8 cellular contexts compared by ENCODE assay signal in the genomic region with DNA sequence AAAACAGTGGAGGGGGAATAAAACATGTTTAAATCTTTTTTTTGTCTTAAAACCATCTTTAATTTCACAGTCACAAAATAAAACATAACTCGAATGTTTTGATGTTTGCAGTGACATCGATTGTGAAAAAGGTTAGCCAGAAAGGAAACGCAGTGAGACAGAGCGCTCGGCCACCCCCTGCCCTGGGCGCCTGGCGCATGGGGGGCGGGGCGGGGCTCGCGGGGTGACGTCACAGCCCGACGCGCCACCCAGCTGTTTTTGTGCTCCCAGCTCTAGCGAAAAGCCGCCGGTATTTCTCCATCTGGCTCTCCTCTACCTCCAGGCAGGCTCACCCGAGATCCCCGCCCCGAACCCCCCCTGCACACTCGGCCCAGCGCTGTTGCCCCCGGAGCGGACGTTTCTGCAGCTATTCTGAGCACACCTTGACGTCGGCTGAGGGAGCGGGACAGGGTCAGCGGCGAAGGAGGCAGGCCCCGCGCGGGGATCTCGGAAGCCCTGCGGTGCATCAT. TPM values are rescaled to one million over a fixed set of nuclear protein-coding genes. Genes with fewer than 3 reads are reported as not detected.
DNase-seq lines count a peak whose midpoint lies in the region; ATAC-seq and TF ChIP-seq lines count a peak whose summit lies in the region.

A gene (plus strand): TSS at position 255 of the 509 bp plus-strand sequence. CDS start 253 bp downstream, at position 508.

- H4K20me1 ChIP-seq in BLaER1 treated with 17β-estradiol and CSF1 and Interleukin-3, amounts not matched to agents 10 nM and 100 nM = peaks cover 0 to 26% (median 0%) of the 10 kb centered on the region in 11 experiments; a peak in 4 of 22 replicates

- peak; percentile 66 for DNase-seq in HuH-7.5 (ENCODE audit: low spot score)
- DNase-seq in SK-MEL-5 (ENCODE audit: low read depth, low spot score) = peak; percentile 76
- no peak for DNase-seq in glomerular endothelial cell (ENCODE audit: extremely low read depth, low read depth, low spot score)
- DNase-seq in nucleus accumbens (lab: John Stamatoyannopoulos, UW) = peak in 55 of 56 donors; percentile 40 to 90 (median 79)

- peak within 1 kb of the TSS; percentile 68 to 95 (median 86) for H3K27ac ChIP-seq in BLaER1 treated with 17β-estradiol and CSF1 and Interleukin-3, amounts not matched to agents 10 nM and 100 nM

- peak within 1 kb of the TSS; percentile 97 for H3K27ac Mint-ChIP-seq in activated naive CD4-positive, alpha-beta T cell treated with anti-CD3 and anti-CD28 coated beads, Interleukin-2, amount 50 U/mL, for 24 hours

- peak; percentile 71 for ATAC-seq in GM19455 (IDR thresholded peaks at IDR 0.05; ENCODE audit: unreplicated experiment)

- H3K9me3 ChIP-seq in BLaER1 treated with 17β-estradiol and CSF1 and Interleukin-3, amounts not matched to agents 10 nM and 100 nM (replicated peaks in 1 of 11) = peaks cover 0 to 6% (median 0%) of the 10 kb centered on the region in 11 experiments; a peak in 2 of 22 replicates

- no peaks in the 10 kb centered on the region for H3K36me3 Mint-ChIP-seq in activated naive CD4-positive, alpha-beta T cell treated with anti-CD3 and anti-CD28 coated beads, Interleukin-2, amount 50 U/mL, for 24 hours

- peak within 1 kb of the TSS; percentile 70 to 97 (median 91) for H3K4me2 ChIP-seq in BLaER1 treated with 17β-estradiol and CSF1 and Interleukin-3, amounts not matched to agents 10 nM and 100 nM

- TF ChIP-seq CTCF in subcutaneous adipose tissue (IDR thresholded peaks at IDR 0.05; ENCODE audit: low read depth) = no peak

- no peaks in the 10 kb centered on the region for H3K27me3 Mint-ChIP-seq in activated naive CD4-positive, alpha-beta T cell treated with anti-CD3 and anti-CD28 coated beads, Interleukin-2, amount 50 U/mL, for 24 hours

- H3K9me3 Mint-ChIP-seq in activated naive CD4-positive, alpha-beta T cell treated with anti-CD3 and anti-CD28 coated beads, Interleukin-2, amount 50 U/mL, for 24 hours = no peaks in the 10 kb centered on the region

- peaks cover 34% of the 10 kb centered on the region for H3K4me1 Mint-ChIP-seq in activated naive CD4-positive, alpha-beta T cell treated with anti-CD3 and anti-CD28 coated beads, Interleukin-2, amount 50 U/mL, for 24 hours

- peaks cover 12 to 20% (median 16%) of the 10 kb centered on the region in 10 experiments for H3K4me1 ChIP-seq in BLaER1 treated with 17β-estradiol and CSF1 and Interleukin-3, amounts not matched to agents 10 nM and 100 nM

- in situ Hi-C loops in SK-MEL-5 (cut with HindIII; ENCODE audit: low pct_unique_long_range_greater_than_20kb, low sequenced_read_pairs) = no loop called here

- peaks cover 0 to 7% (median 0%) of the 10 kb centered on the region in 11 experiments; a peak in 2 of 22 replicates for H3K27me3 ChIP-seq in BLaER1 treated with 17β-estradiol and CSF1 and Interleukin-3, amounts not matched to agents 10 nM and 100 nM

- H3K9ac ChIP-seq in BLaER1 treated with 17β-estradiol and CSF1 and Interleukin-3, amounts not matched to agents 10 nM and 100 nM = peak within 1 kb of the TSS; percentile 72 to 95 (median 87)

- H3K36me3 ChIP-seq in BLaER1 treated with 17β-estradiol and CSF1 and Interleukin-3, amounts not matched to agents 10 nM and 100 nM = peaks cover 0 to 5% (median 0%) of the 10 kb centered on the region in 11 experiments; a peak in 3 of 22 replicates

- peak within 1 kb of the TSS; percentile 90 for H3K4me3 Mint-ChIP-seq in activated naive CD4-positive, alpha-beta T cell treated with anti-CD3 and anti-CD28 coated beads, Interleukin-2, amount 50 U/mL, for 24 hours

- peak within 1 kb of the TSS; percentile 63 to 86 (median 76) for H3K4me3 ChIP-seq in BLaER1 treated with 17β-estradiol and CSF1 and Interleukin-3, amounts not matched to agents 10 nM and 100 nM

RNA-seq across cellular contexts. Expression of the gene that starts here (rescaled TPM):
- total RNA-seq in SK-MEL-5 (2014; rRNA removed; shearing (Covaris generic)) = 57.2 and 63.2 TPM in 2 replicates
- 84.6 and 89.4 TPM in 2 replicates for polyA plus RNA-seq in SK-MEL-5 (2015; cell fraction: cytosol; rRNA removed)
- polyA plus RNA-seq in SK-MEL-5 (2015; cell fraction: nucleus; rRNA removed) = 216 and 240 TPM in 2 replicates
- 55.5 TPM in 2 replicates for total RNA-seq in glomerular endothelial cell
- total RNA-seq in subcutaneous adipose tissue = 100 to 1,000 TPM; 187 to 200 (median 190) TPM
